ENCODE assay signal across 11 cellular contexts in the genomic region with DNA sequence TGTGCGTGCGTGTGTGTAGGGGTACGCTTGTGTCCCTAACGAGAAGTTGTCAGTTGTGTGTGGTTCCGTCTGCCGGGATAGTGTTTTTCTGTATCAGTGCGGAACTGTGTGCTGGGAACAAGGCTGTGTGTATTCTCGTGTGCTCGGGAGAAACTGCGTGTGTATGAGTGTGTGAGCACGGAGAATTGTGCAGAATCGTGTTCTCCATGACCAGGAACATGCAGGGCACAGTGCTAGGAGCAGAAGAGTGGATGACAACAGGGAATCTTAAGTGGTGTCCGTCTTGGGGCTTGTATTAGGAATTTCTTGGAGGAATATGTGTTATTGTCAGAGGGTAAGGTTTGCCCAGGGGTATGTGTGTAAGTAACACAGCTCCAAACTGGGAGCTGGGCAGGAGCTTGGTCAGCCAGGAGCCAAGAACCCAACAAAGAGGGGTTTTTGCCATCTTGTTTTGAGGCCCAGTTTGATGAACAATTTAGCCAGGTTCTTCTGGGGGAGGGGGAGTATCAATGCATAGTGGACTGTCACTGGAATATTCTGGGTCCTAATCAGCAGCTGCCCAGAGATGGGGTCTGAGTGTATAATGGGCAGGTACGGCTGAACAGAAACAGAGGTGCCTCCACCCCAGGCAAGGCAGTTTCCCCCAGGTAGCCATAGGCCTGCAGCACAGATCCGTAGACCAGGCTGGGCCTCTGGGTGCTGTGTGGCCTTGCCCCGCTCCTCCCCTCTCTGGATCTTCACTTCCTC. TPM values are rescaled to one million over a fixed set of nuclear protein-coding genes. Genes with fewer than 3 reads are reported as not detected.
DNase-seq lines count a peak whose midpoint lies in the region; ATAC-seq, FAIRE-seq and TF ChIP-seq lines count a peak whose summit lies in the region.
"Had no signal": no experiment of that assay in that cellular context is flagged by ENCODE, and none has a peak within 500 bp of the region (broad histone marks: within the 10 kb centered on the region; RNA-seq: fewer than 3 reads in every experiment).

No MANE protein-coding gene starts in this region.

- no peaks in the 10 kb centered on the region for H3K9me3 Mint-ChIP-seq in Caco-2 (ENCODE audit: unreplicated experiment)
- peaks cover 30% of the 10 kb centered on the region for H3K9me3 Mint-ChIP-seq in astrocyte (ENCODE audit: unreplicated experiment)
- no peaks in the 10 kb centered on the region for H3K9me3 Mint-ChIP-seq in neural crest cell

- no peaks in the 10 kb centered on the region for H3K27me3 ChIP-seq in Caco-2 (replicated peaks; ENCODE audit: control insufficient read depth, insufficient read depth, low read length)
- H3K27me3 ChIP-seq in astrocyte (ENCODE audit: insufficient read depth, low read length) = peaks cover 92% of the 10 kb centered on the region

- no peak for DNase-seq in Caco-2
- no peak for DNase-seq in astrocyte (ENCODE audit: low read depth)
- no peak for DNase-seq in neural crest cell (ENCODE audit: low read depth, low spot score)
- no peak for DNase-seq in iPS-NIHi7 (ENCODE audit: extremely low spot score)
- no peak for DNase-seq in HEK293T (ENCODE audit: extremely low spot score)
- DNase-seq in DMS114 treated with DMSO at 0.1 percent for 48 hours (lab: John Stamatoyannopoulos, UW; ENCODE audit: unreplicated experiment) = no peak
- DNase-seq: NCI-H1694 had no signal

- H3K4me3 ChIP-seq in Caco-2 (ENCODE audit: low read depth, low read length) (peak overlapping the region; percentile 82), HEK293 (ENCODE audit: low read depth, low read length) (peak overlapping the region; percentile 78), astrocyte (ENCODE audit: insufficient read depth, low read depth, low read length) (no peak overlapping the region)
- H3K4me3 ChIP-seq: lung had no signal

- no peak overlapping the region for H2AFZ ChIP-seq in astrocyte (ENCODE audit: low read depth, low read length)

- peaks cover 35% of the 10 kb centered on the region for H4K20me1 ChIP-seq in astrocyte (ENCODE audit: insufficient read depth, low read length)

- intact Hi-C loops in Caco-2 (cut with micrococcal nuclease; ENCODE audit: unreplicated experiment) = no loop called here

- H3K4me1 Mint-ChIP-seq in Caco-2 (ENCODE audit: low read depth, unreplicated experiment) = peaks cover 17% of the 10 kb centered on the region
- peaks cover 10% of the 10 kb centered on the region for H3K4me1 Mint-ChIP-seq in astrocyte (ENCODE audit: low read depth, unreplicated experiment)
- H3K4me1 Mint-ChIP-seq in neural crest cell = peaks cover 45% of the 10 kb centered on the region

- no peaks in the 10 kb centered on the region for H3K9me3 ChIP-seq in Caco-2
- H3K9me3 ChIP-seq in HEK293 (ENCODE audit: control insufficient read depth, insufficient read depth, low read depth, low read length) = no peaks in the 10 kb centered on the region
- peaks cover 9% of the 10 kb centered on the region for H3K9me3 ChIP-seq in astrocyte (ENCODE audit: insufficient read depth, low read depth, low read length)

- peak overlapping the region; percentile 72 for H3K4me2 ChIP-seq in astrocyte (ENCODE audit: low read length)

- H3K27ac Mint-ChIP-seq in Caco-2 (ENCODE audit: unreplicated experiment) (no peak overlapping the region), astrocyte (ENCODE audit: unreplicated experiment) (peak overlapping the region; percentile 42), neural crest cell (ENCODE audit: unreplicated experiment) (no peak overlapping the region)
- H3K27ac Mint-ChIP-seq: activated CD4-positive, alpha-beta T cell treated with anti-CD3 and anti-CD28 coated beads for 36 hours had no signal

- H3K4me1 ChIP-seq in Caco-2 (peaks cover 20% of the 10 kb centered on the region), HEK293 (ENCODE audit: control insufficient read depth, insufficient read depth, low read length) (peaks cover 8% of the 10 kb centered on the region), astrocyte (ENCODE audit: insufficient read depth, low read length) (peaks cover 12% of the 10 kb centered on the region)

- H3K79me2 ChIP-seq in astrocyte (ENCODE audit: insufficient read depth, low read length) = no peaks in the 10 kb centered on the region

- FAIRE-seq in astrocyte (lab: Jason Lieb, UNC) = no peak

- H3K4me3 Mint-ChIP-seq in Caco-2 (ENCODE audit: unreplicated experiment) (peak overlapping the region; percentile 90), astrocyte (ENCODE audit: unreplicated experiment) (peak overlapping the region; percentile 77), neural crest cell (peak overlapping the region; percentile 64)
- H3K4me3 Mint-ChIP-seq: activated CD4-positive, alpha-beta T cell treated with anti-CD3 and anti-CD28 coated beads for 36 hours had no signal

- H3K27ac ChIP-seq in HEK293 (ENCODE audit: extremely low read depth, low read depth, low read length) (peak overlapping the region; percentile 96), astrocyte (ENCODE audit: low read depth, low read length) (no peak overlapping the region)

- H3K36me3 ChIP-seq in Caco-2 (ENCODE audit: control insufficient read depth, insufficient read depth, low read length) (no peaks in the 10 kb centered on the region), HEK293 (ENCODE audit: control insufficient read depth in 2 of 2, insufficient read depth in 1 of 2, low read length in 2 of 2) (peaks cover 0 to 40% of the 10 kb centered on the region in 2 experiments; a peak in 1 of 3 replicates), astrocyte (ENCODE audit: insufficient read depth, low read length) (no peaks in the 10 kb centered on the region)

- TF ChIP-seq CTCF in Caco-2 (IDR thresholded peaks at IDR 0.05; ENCODE audit: insufficient read depth in 1 of 2, low read depth in 1 of 2, low read length in 1 of 2, severe bottlenecking in 1 of 2, unreplicated experiment in 1 of 2) (no peak), HEK293 (tag by site-specific recombination; IDR thresholded peaks at IDR 0.05) (no peak), astrocyte (IDR thresholded peaks at IDR 0.05; ENCODE audit: insufficient read depth, low read depth, low read length) (no peak), neural crest cell (conservative IDR thresholded peaks at IDR 0.05) (no peak)

- POLR2A ChIA-PET in Caco-2 (lab: Charles Lee) = no interaction called here
- POLR2A ChIA-PET in HEK293 (lab: Yijun Ruan, JAX) = interaction anchor here (0.9 to 4.3 kb wide), 3 partner anchors 9 to 28 kb away, joined by 3 to 134 read pairs (median 83); partner anchors contain the start of gene ETFA
- POLR2A ChIA-PET in HEK293T (lab: Yijun Ruan, JAX) = interaction anchor here (0.7 to 3.5 kb wide), 3 partner anchors 10 to 97 kb away, joined by 3 to 20 read pairs (median 3); partner anchors contain the start of gene ETFA

- BruUV-seq in Caco-2 (replicated peaks; lab: Mats Ljungman, UMichigan) = no TSS peak

- H3K36me3 Mint-ChIP-seq in Caco-2 (ENCODE audit: insufficient read depth, unreplicated experiment) (peaks cover 54% of the 10 kb centered on the region), astrocyte (ENCODE audit: low read depth, unreplicated experiment) (peaks cover 11% of the 10 kb centered on the region), neural crest cell (ENCODE audit: low read depth) (peaks cover 3% of the 10 kb centered on the region)

- ATAC-seq in HG02623 (IDR thresholded peaks at IDR 0.05; ENCODE audit: unreplicated experiment) = no peak
- ATAC-seq: activated CD4-positive, alpha-beta T cell treated with anti-CD3 and anti-CD28 coated beads for 36 hours had no signal

- CTCF ChIA-PET in Caco-2 (lab: Charles Lee) = no interaction called here
- CTCF ChIA-PET in HEK293 (lab: Yijun Ruan, JAX) = interaction anchor here (1.2 kb wide), 1 partner anchor 8 kb away, joined by 5 read pairs; no protein-coding TSS in a partner anchor
- CTCF ChIA-PET in HEK293T (lab: Yijun Ruan, JAX) = no interaction called here

- no peak overlapping the region for H3K9ac ChIP-seq in astrocyte (ENCODE audit: low read length)

- H3K27me3 Mint-ChIP-seq in Caco-2 (ENCODE audit: insufficient read depth, unreplicated experiment) = no peaks in the 10 kb centered on the region
- peaks cover 69% of the 10 kb centered on the region for H3K27me3 Mint-ChIP-seq in astrocyte (ENCODE audit: low read depth, unreplicated experiment)
- H3K27me3 Mint-ChIP-seq in neural crest cell (ENCODE audit: low read depth) = peaks cover 92% of the 10 kb centered on the region

TF ChIP-seq in HEK293, 187 proteins besides CTCF, POLR2A, EP300 and RAD21 (continues in another document):
- TF ChIP-seq ZBTB6 (tag by site-specific recombination; IDR thresholded peaks at IDR 0.05) = no peak

TF ChIP-seq in HEK293T, 16 proteins besides CTCF, POLR2A, EP300 and RAD21:
- no peak for TF ChIP-seq L3MBTL2 (conservative IDR thresholded peaks at IDR 0.05)
- no peak for TF ChIP-seq BHLHE40 (IDR thresholded peaks at IDR 0.05; ENCODE audit: borderline replicate concordance)
- TF ChIP-seq SP1 (IDR thresholded peaks at IDR 0.05) = no peak
- no peak for TF ChIP-seq PKNOX1 (IDR thresholded peaks at IDR 0.05)
- no peak for TF ChIP-seq CTBP1 (IDR thresholded peaks at IDR 0.05; ENCODE audit: borderline replicate concordance)
- TF ChIP-seq ZNF384 (IDR thresholded peaks at IDR 0.05) = no peak

RNA-seq across cellular contexts. Expression of gene ISL2, which starts 2.2 kb away (rescaled TPM):
- 11.0 TPM in 2 replicates for total RNA-seq in Caco-2 (2022)
- 1.3 and 2.1 TPM in 2 replicates for total RNA-seq in astrocyte
- 0.25 TPM in 1 of 2 replicates, not detected in the other for total RNA-seq in neural crest cell

RNA-seq across cellular contexts. Expression of gene ETFA, which starts 27.5 kb away (rescaled TPM):
- total RNA-seq in Caco-2 (2022) (241 and 260 TPM in 2 replicates), astrocyte (123 and 126 TPM in 2 replicates), neural crest cell (109 and 119 TPM in 2 replicates)
